Comparison of ENCODE assay signal across 16 cellular contexts in genomic region chr13:43911283-43911682, GRCh38. TPM values are rescaled to one million over a fixed set of nuclear protein-coding genes. Genes with fewer than 3 reads are reported as not detected.
DNase-seq lines count a peak whose midpoint lies in the region; TF ChIP-seq lines count a peak whose summit lies in the region.
"Had no signal": no experiment of that assay in that cellular context is flagged by ENCODE, and none has a peak within 500 bp of the region (broad histone marks: within the 10 kb centered on the region; RNA-seq: fewer than 3 reads in every experiment).

No MANE protein-coding gene starts in this region.

- no peak overlapping the region for H2BK5ac ChIP-seq in mesenchymal stem cell (ENCODE audit: low read depth, low read length, poor library complexity, severe bottlenecking)

- H3K27ac ChIP-seq in BLaER1 (no peak overlapping the region), mesenchymal stem cell (ENCODE audit: low read length, poor library complexity, severe bottlenecking) (no peak overlapping the region)
- H3K27ac ChIP-seq in BLaER1 treated with 17β-estradiol and CSF1 and Interleukin-3, amounts not matched to agents 10 nM and 100 nM, result peak overlapping the region in 2 of 11 experiments; percentile 15 to 20; a peak in 1 of 22 replicates
- H3K27ac ChIP-seq: RWPE1 had no signal

- no peaks in the 10 kb centered on the region for H3K36me3 Mint-ChIP-seq in activated T-helper 2 cell treated with anti-CD3 and anti-CD28 coated beads, Interferon-gamma antibody, Interleukin-2, Interleukin-4, amounts not matched to agents 10 μg/mL and 5 μg/mL and 100 μg/mL, durations not matched to agents 14 hours and 24 hours and 36 hours (ENCODE audit: low read depth)
- H3K36me3 Mint-ChIP-seq in activated naive CD8-positive, alpha-beta T cell treated with anti-CD3 and anti-CD28 coated beads for 36 hours, result no peaks in the 10 kb centered on the region
- H3K36me3 Mint-ChIP-seq: CD4-positive, alpha-beta memory T cell had no signal

- H3K4me3 ChIP-seq in BLaER1, result no peak overlapping the region
- no peak overlapping the region for H3K4me3 ChIP-seq in BLaER1 treated with 17β-estradiol and CSF1 and Interleukin-3, amounts not matched to agents 10 nM and 100 nM
- H3K4me3 ChIP-seq in Loucy (ENCODE audit: low read length, poor library complexity, severe bottlenecking), result no peak overlapping the region
- H3K4me3 ChIP-seq in mesenchymal stem cell (ENCODE audit: insufficient read depth in 1 of 2, low read depth in 1 of 2, low read length in 2 of 2), result no peak overlapping the region

- H3K4me2 ChIP-seq in BLaER1 (peak overlapping the region; percentile 48), Loucy (ENCODE audit: low read depth, low read length, poor library complexity, severe bottlenecking) (no peak overlapping the region), mesenchymal stem cell (ENCODE audit: low read length, poor library complexity, severe bottlenecking) (no peak overlapping the region)
- H3K4me2 ChIP-seq in BLaER1 treated with 17β-estradiol and CSF1 and Interleukin-3, amounts not matched to agents 10 nM and 100 nM, result peak overlapping the region in 8 of 11 experiments; percentile 16 to 70 (median 46); a peak in 10 of 22 replicates

- H3K27me3 ChIP-seq in BLaER1 (no peaks in the 10 kb centered on the region), Loucy (ENCODE audit: insufficient read depth, low read length, poor library complexity, severe bottlenecking) (no peaks in the 10 kb centered on the region), mesenchymal stem cell (ENCODE audit: control insufficient read depth in 1 of 2, insufficient read depth in 1 of 2, low read length in 2 of 2) (no peaks in the 10 kb centered on the region)
- peaks cover 0 to 66% (median 0%) of the 10 kb centered on the region in 11 experiments; a peak in 4 of 22 replicates for H3K27me3 ChIP-seq in BLaER1 treated with 17β-estradiol and CSF1 and Interleukin-3, amounts not matched to agents 10 nM and 100 nM

- no peak overlapping the region for H2BK12ac ChIP-seq in mesenchymal stem cell (ENCODE audit: low read length in 2 of 2)

- no peak overlapping the region for H3K4me3 Mint-ChIP-seq in activated T-helper 2 cell treated with anti-CD3 and anti-CD28 coated beads, Interferon-gamma antibody, Interleukin-2, Interleukin-4, amounts not matched to agents 10 μg/mL and 5 μg/mL and 100 μg/mL, durations not matched to agents 14 hours and 24 hours and 36 hours (ENCODE audit: low read depth)
- H3K4me3 Mint-ChIP-seq in activated naive CD8-positive, alpha-beta T cell treated with anti-CD3 and anti-CD28 coated beads for 36 hours, result no peak overlapping the region
- H3K4me3 Mint-ChIP-seq: CD4-positive, alpha-beta memory T cell had no signal

- H3K9ac ChIP-seq in BLaER1, result no peak overlapping the region
- no peak overlapping the region; a peak in 1 of 22 replicates for H3K9ac ChIP-seq in BLaER1 treated with 17β-estradiol and CSF1 and Interleukin-3, amounts not matched to agents 10 nM and 100 nM
- no peak overlapping the region for H3K9ac ChIP-seq in Loucy (ENCODE audit: low read depth, low read length, poor library complexity, severe bottlenecking)
- no peak overlapping the region for H3K9ac ChIP-seq in mesenchymal stem cell (ENCODE audit: low read length)

- H4K91ac ChIP-seq in mesenchymal stem cell (ENCODE audit: low read length), result no peak overlapping the region

- no peaks in the 10 kb centered on the region for H3F3A ChIP-seq in Loucy (ENCODE audit: low read depth)

- H2BK15ac ChIP-seq in mesenchymal stem cell (ENCODE audit: low read depth, poor library complexity, severe bottlenecking), result no peak overlapping the region

- no peak overlapping the region for H2AK5ac ChIP-seq in mesenchymal stem cell (ENCODE audit: low read length, severe bottlenecking)

- H3K27me3 Mint-ChIP-seq in activated T-helper 2 cell treated with anti-CD3 and anti-CD28 coated beads, Interferon-gamma antibody, Interleukin-2, Interleukin-4, amounts not matched to agents 10 μg/mL and 5 μg/mL and 100 μg/mL, durations not matched to agents 14 hours and 24 hours and 36 hours (ENCODE audit: low read depth), result peaks cover 30% of the 10 kb centered on the region
- H3K27me3 Mint-ChIP-seq in activated naive CD8-positive, alpha-beta T cell treated with anti-CD3 and anti-CD28 coated beads for 36 hours, result peaks cover 11% of the 10 kb centered on the region

- H4K20me1 ChIP-seq in BLaER1 (no peaks in the 10 kb centered on the region), Loucy (ENCODE audit: insufficient read depth, low read length, poor library complexity, severe bottlenecking) (no peaks in the 10 kb centered on the region)
- H4K20me1 ChIP-seq in BLaER1 treated with 17β-estradiol and CSF1 and Interleukin-3, amounts not matched to agents 10 nM and 100 nM, result peaks cover 0 to 5% (median 0%) of the 10 kb centered on the region in 11 experiments; a peak in 1 of 22 replicates

- H3K14ac ChIP-seq in mesenchymal stem cell (ENCODE audit: low read length in 2 of 2), result no peak overlapping the region

- intact Hi-C loops in activated T-helper 2 cell treated with anti-CD3 and anti-CD28 coated beads, Interferon-gamma antibody, Interleukin-2, Interleukin-4, amounts not matched to agents 10 μg/mL and 5 μg/mL and 100 μg/mL, durations not matched to agents 14 hours and 24 hours and 36 hours (cut with micrococcal nuclease), result no loop called here

- peak overlapping the region; percentile 11; the same call in 1 of the 2 replicates for H2AFZ ChIP-seq in Loucy (ENCODE audit: low read length)
- H2AFZ ChIP-seq in mesenchymal stem cell (ENCODE audit: low read depth, low read length), result no peak overlapping the region

- WGBS in mesenchymal stem cell, result 60% methylated on average over 2 of the region's 2 CpGs

- no peak overlapping the region for H3K4ac ChIP-seq in mesenchymal stem cell (ENCODE audit: low read depth in 1 of 2, low read length in 2 of 2)

- DNase-seq in mesenchymal stem cell (no peak), islet precursor cell (no peak)
- no peak for DNase-seq in activated T-helper 2 cell treated with anti-CD3 and anti-CD28 coated beads, Interferon-gamma antibody, Interleukin-2, Interleukin-4, amounts not matched to agents 10 μg/mL and 5 μg/mL and 100 μg/mL, durations not matched to agents 14 hours and 24 hours and 36 hours (ENCODE audit: low spot score)
- DNase-seq in activated naive CD8-positive, alpha-beta T cell treated with anti-CD3 and anti-CD28 coated beads for 36 hours, result no peak
- DNase-seq: Caco-2; CD4-positive, alpha-beta memory T cell; DMS153; IMR-90; NCI-H1694 treated with DMSO at 0.1 percent for 48 hours; NCI-H2081 treated with DMSO at 0.1 percent for 48 hours; NCI-H774; NK-92 treated with Interleukin-12 subunit alpha and Interleukin-12 subunit beta, amount 100 ng/mL, for 24 hours had no signal

- no peaks in the 10 kb centered on the region for H3K79me1 ChIP-seq in mesenchymal stem cell (replicated peaks; ENCODE audit: low read length, poor library complexity, severe bottlenecking)

- no peaks in the 10 kb centered on the region for H3K9me2 ChIP-seq in Loucy (replicated peaks; ENCODE audit: low read depth, low read length)

- H3K79me2 ChIP-seq in Loucy (ENCODE audit: insufficient read depth, low read length), result no peaks in the 10 kb centered on the region

- H3K23ac ChIP-seq in mesenchymal stem cell (ENCODE audit: low read length in 2 of 2), result no peak overlapping the region

- no peaks in the 10 kb centered on the region for H3K36me3 ChIP-seq in BLaER1
- H3K36me3 ChIP-seq in BLaER1 treated with 17β-estradiol and CSF1 and Interleukin-3, amounts not matched to agents 10 nM and 100 nM, result peaks cover 0 to 5% (median 0%) of the 10 kb centered on the region in 11 experiments; a peak in 1 of 22 replicates
- no peaks in the 10 kb centered on the region for H3K36me3 ChIP-seq in Loucy (ENCODE audit: insufficient read depth, low read length)
- no peaks in the 10 kb centered on the region for H3K36me3 ChIP-seq in mesenchymal stem cell (ENCODE audit: control insufficient read depth in 1 of 2, insufficient read depth in 2 of 2, low read depth in 1 of 2, low read length in 2 of 2)

- H3K4me1 Mint-ChIP-seq in activated T-helper 2 cell treated with anti-CD3 and anti-CD28 coated beads, Interferon-gamma antibody, Interleukin-2, Interleukin-4, amounts not matched to agents 10 μg/mL and 5 μg/mL and 100 μg/mL, durations not matched to agents 14 hours and 24 hours and 36 hours (ENCODE audit: low read depth), result no peaks in the 10 kb centered on the region
- peaks cover 6% of the 10 kb centered on the region for H3K4me1 Mint-ChIP-seq in activated naive CD8-positive, alpha-beta T cell treated with anti-CD3 and anti-CD28 coated beads for 36 hours

- no peak overlapping the region for H3K18ac ChIP-seq in mesenchymal stem cell (ENCODE audit: low read depth in 1 of 2, low read length in 2 of 2)

- no peak overlapping the region for H3K27ac Mint-ChIP-seq in activated T-helper 2 cell treated with anti-CD3 and anti-CD28 coated beads, Interferon-gamma antibody, Interleukin-2, Interleukin-4, amounts not matched to agents 10 μg/mL and 5 μg/mL and 100 μg/mL, durations not matched to agents 14 hours and 24 hours and 36 hours
- no peak overlapping the region for H3K27ac Mint-ChIP-seq in activated naive CD8-positive, alpha-beta T cell treated with anti-CD3 and anti-CD28 coated beads for 36 hours
- H3K27ac Mint-ChIP-seq: CD4-positive, alpha-beta memory T cell had no signal

- TF ChIP-seq CTCF in Loucy (conservative IDR thresholded peaks at IDR 0.05; ENCODE audit: low read length), result no peak

- no peaks in the 10 kb centered on the region for H3K9me3 Mint-ChIP-seq in activated T-helper 2 cell treated with anti-CD3 and anti-CD28 coated beads, Interferon-gamma antibody, Interleukin-2, Interleukin-4, amounts not matched to agents 10 μg/mL and 5 μg/mL and 100 μg/mL, durations not matched to agents 14 hours and 24 hours and 36 hours
- H3K9me3 Mint-ChIP-seq in activated naive CD8-positive, alpha-beta T cell treated with anti-CD3 and anti-CD28 coated beads for 36 hours, result no peaks in the 10 kb centered on the region
- H3K9me3 Mint-ChIP-seq: CD4-positive, alpha-beta memory T cell had no signal

- no peaks in the 10 kb centered on the region for H3K9me3 ChIP-seq in BLaER1
- no peaks in the 10 kb centered on the region for H3K9me3 ChIP-seq in BLaER1 treated with 17β-estradiol and CSF1 and Interleukin-3, amounts not matched to agents 10 nM and 100 nM (replicated peaks in 1 of 11)
- H3K9me3 ChIP-seq in Loucy (ENCODE audit: insufficient read depth, low read depth, low read length), result no peaks in the 10 kb centered on the region
- no peaks in the 10 kb centered on the region for H3K9me3 ChIP-seq in mesenchymal stem cell (ENCODE audit: control insufficient read depth, low read length)
- H3K9me3 ChIP-seq: Caco-2 had no signal

- peaks cover 17% of the 10 kb centered on the region for H3K4me1 ChIP-seq in BLaER1
- H3K4me1 ChIP-seq in BLaER1 treated with 17β-estradiol and CSF1 and Interleukin-3, amounts not matched to agents 10 nM and 100 nM, result peaks cover 0 to 21% (median 14%) of the 10 kb centered on the region in 10 experiments; a peak in 15 of 20 replicates
- no peaks in the 10 kb centered on the region for H3K4me1 ChIP-seq in Loucy (ENCODE audit: insufficient read depth, low read length, poor library complexity, severe bottlenecking)
- peaks cover 5% of the 10 kb centered on the region for H3K4me1 ChIP-seq in mesenchymal stem cell (ENCODE audit: control insufficient read depth, insufficient read depth, low read depth, low read length)
- H3K4me1 ChIP-seq: Caco-2 had no signal

- peak overlapping the region; percentile 69 for H4K8ac ChIP-seq in mesenchymal stem cell (ENCODE audit: low read length)

- H2BK120ac ChIP-seq in mesenchymal stem cell (ENCODE audit: low read depth, low read length), result no peak overlapping the region

RNA-seq across cellular contexts. Expression of gene LACC1, which starts 31.6 kb away (rescaled TPM):
- polyA plus RNA-seq in mesenchymal stem cell (2013, experiment 1 of 2), result 14.7 TPM
- polyA plus RNA-seq in mesenchymal stem cell (2013, experiment 2 of 2), result 15.3 TPM
- 0.62 and 0.71 TPM in 2 replicates for total RNA-seq in activated T-helper 2 cell treated with anti-CD3 and anti-CD28 coated beads, Interferon-gamma antibody, Interleukin-2, Interleukin-4, amounts not matched to agents 10 μg/mL and 5 μg/mL and 100 μg/mL, durations not matched to agents 14 hours and 24 hours and 36 hours
- total RNA-seq in activated naive CD8-positive, alpha-beta T cell treated with anti-CD3 and anti-CD28 coated beads for 36 hours, result 1 to 10 TPM; 4.5 to 5.1 TPM

RNA-seq across cellular contexts. Expression of gene CCDC122, which starts 31.7 kb away (rescaled TPM):
- polyA plus RNA-seq in mesenchymal stem cell (2013, experiment 1 of 2), result 3.9 TPM
- 4.8 TPM for polyA plus RNA-seq in mesenchymal stem cell (2013, experiment 2 of 2)
- 0.11 and 0.34 TPM in 2 replicates for total RNA-seq in activated T-helper 2 cell treated with anti-CD3 and anti-CD28 coated beads, Interferon-gamma antibody, Interleukin-2, Interleukin-4, amounts not matched to agents 10 μg/mL and 5 μg/mL and 100 μg/mL, durations not matched to agents 14 hours and 24 hours and 36 hours
- total RNA-seq in activated naive CD8-positive, alpha-beta T cell treated with anti-CD3 and anti-CD28 coated beads for 36 hours, result 1 to 10 TPM; 2.1 to 2.5 TPM

Comparison
In these comparisons a context has a peak if more than half of its experiments do, and no peak if none do; other contexts are left out.
1. H3K4me2 ChIP-seq: peak in BLaER1 (single experiment) and BLaER1 treated with 17β-estradiol and CSF1 and Interleukin-3, amounts not matched to agents 10 nM and 100 nM (8 of 11); none in Loucy (single experiment) and mesenchymal stem cell (single experiment).